Comparison of ENCODE assay signal across 8 cellular contexts in the genomic region with DNA sequence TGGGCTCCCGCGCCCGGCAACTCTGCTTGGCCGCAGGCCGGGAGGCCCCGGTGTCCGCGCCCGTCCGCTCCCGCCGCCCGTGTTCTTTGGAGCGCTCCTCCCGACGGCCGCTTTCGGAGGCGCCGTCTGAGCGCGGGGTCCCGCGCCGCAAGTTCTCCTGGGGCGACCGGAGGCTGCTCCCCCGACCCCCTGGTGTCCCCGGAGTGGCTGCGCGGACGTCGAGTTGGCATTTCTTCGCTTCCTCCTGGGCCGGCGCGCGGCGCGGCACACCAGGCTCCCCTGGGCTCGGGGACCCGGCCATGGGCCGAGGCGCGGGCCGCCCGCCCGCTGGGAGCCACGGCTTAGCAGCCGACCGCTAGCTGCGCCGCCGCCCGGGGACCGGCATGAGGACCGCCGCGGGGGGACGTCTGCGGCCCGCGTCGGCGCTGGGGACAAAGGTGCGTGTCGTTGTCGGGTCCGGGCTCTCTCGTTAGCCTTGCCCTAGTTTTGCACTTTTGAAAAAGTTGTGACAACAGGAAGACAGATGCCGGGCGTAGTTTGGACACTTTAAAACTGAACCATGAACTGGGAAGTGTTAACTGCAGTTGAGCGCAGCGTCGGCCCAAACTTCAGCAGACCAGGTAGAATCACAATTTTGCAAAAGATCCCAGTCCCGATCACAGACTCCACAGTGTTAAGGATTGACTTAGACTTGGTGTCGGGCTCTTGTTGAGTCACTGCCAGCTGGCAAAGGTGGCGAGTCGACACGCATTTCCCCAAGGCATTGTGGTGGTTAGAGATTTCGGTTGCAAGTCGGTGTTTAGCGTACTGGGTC. TPM values are rescaled to one million over a fixed set of nuclear protein-coding genes. Genes with fewer than 3 reads are reported as not detected.
DNase-seq lines count a peak whose midpoint lies in the region; ATAC-seq, FAIRE-seq and TF ChIP-seq lines count a peak whose summit lies in the region.

No MANE protein-coding gene starts in this region.

- H3K4me1 ChIP-seq in HAP-1 (peaks cover 27% of the 10 kb centered on the region), endothelial cell of umbilical vein (ENCODE audit: control insufficient read depth, extremely low read depth, insufficient read depth, low read length) (peaks cover 48% of the 10 kb centered on the region), mucosa of descending colon (ENCODE audit: low read depth) (peaks cover 52% of the 10 kb centered on the region)

- peak overlapping the region; percentile 90 for H3K9ac ChIP-seq in endothelial cell of umbilical vein (replicated peaks; ENCODE audit: extremely low read depth, insufficient read depth, low read length)

- no peak for DNase-seq in GM12865 (ENCODE audit: low read depth)
- peak in 1 of 2 experiments; percentile 47 for DNase-seq in HAP-1 (ENCODE audit: low spot score in 2 of 2)
- DNase-seq in MG63: peak; percentile 73
- DNase-seq in activated CD4-positive, alpha-beta T cell treated with anti-CD3 and anti-CD28 coated beads, Interleukin-2, amount 50 U/mL, for 48 hours: peak; percentile 26 to 52
- peak; percentile 82 for DNase-seq in endothelial cell of umbilical vein (ENCODE audit: low read depth, low spot score)
- peak; percentile 62 to 76 (median 67) for DNase-seq in mucosa of descending colon
- peak in 4 of 6 experiments; percentile 35 to 70 (median 44) for DNase-seq in stimulated activated naive CD4-positive, alpha-beta T cell (lab: John Stamatoyannopoulos, UW)
- no peak for DNase-seq in cerebellum (ENCODE audit: low spot score)

- peak overlapping the region; percentile 62 for H3K4me3 ChIP-seq in GM12865 (ENCODE audit: low read depth, low read length)
- H3K4me3 ChIP-seq in HAP-1: peak overlapping the region; percentile 98
- H3K4me3 ChIP-seq in MG63: peak overlapping the region; percentile 82
- peak overlapping the region; percentile 86 to 96 (median 86) for H3K4me3 ChIP-seq in endothelial cell of umbilical vein (replicated peaks in 1 of 3; ENCODE audit: insufficient read depth in 1 of 3, low read depth in 1 of 3, low read length in 3 of 3)
- H3K4me3 ChIP-seq in mucosa of descending colon: peak overlapping the region; percentile 98

- peaks cover 81% of the 10 kb centered on the region for H3K79me2 ChIP-seq in endothelial cell of umbilical vein (ENCODE audit: control insufficient read depth, insufficient read depth, low read length)

- H3K4me2 ChIP-seq in endothelial cell of umbilical vein (ENCODE audit: insufficient read depth, low read length): peak overlapping the region; percentile 80

- POLR2A ChIA-PET in endothelial cell of umbilical vein (lab: Charles Lee): no interaction called here

- dilution Hi-C loops in endothelial cell of umbilical vein (cut with MboI; ENCODE audit: extremely low pct_ligation_motif_present, low sequenced_read_pairs): no loop called here

- H3K9me1 ChIP-seq in endothelial cell of umbilical vein (replicated peaks; ENCODE audit: control insufficient read depth, extremely low read depth, insufficient read depth, low read length): no peaks in the 10 kb centered on the region

- ATAC-seq in mucosa of descending colon: peak; percentile 42

- BruUV-seq in endothelial cell of umbilical vein (replicated peaks; lab: Mats Ljungman, UMichigan): TSS peak; percentile 36

- TF ChIP-seq CTCF in GM12865 (IDR thresholded peaks at IDR 0.05; ENCODE audit: insufficient read depth, low read depth, low read length, missing control alignments) (no peak), endothelial cell of umbilical vein (IDR thresholded peaks at IDR 0.05; ENCODE audit: extremely low read depth in 1 of 2, insufficient read depth in 1 of 2, low read depth in 1 of 2, low read length in 2 of 2) (no peak), mucosa of descending colon (IDR thresholded peaks at IDR 0.05) (no peak)

- H3K9me3 ChIP-seq in HAP-1 (no peaks in the 10 kb centered on the region), MG63 (no peaks in the 10 kb centered on the region), endothelial cell of umbilical vein (replicated peaks; ENCODE audit: control insufficient read depth, insufficient read depth, low read length) (no peaks in the 10 kb centered on the region), mucosa of descending colon (no peaks in the 10 kb centered on the region)

- in situ Hi-C loops in HAP-1 (cut with MboI; ENCODE audit: low sequenced_read_pairs): no loop called here

- H3K36me3 ChIP-seq in HAP-1 (replicated peaks): peaks cover 25% of the 10 kb centered on the region
- peaks cover 44% of the 10 kb centered on the region for H3K36me3 ChIP-seq in MG63
- peaks cover 7 to 9% of the 10 kb centered on the region in 2 experiments for H3K36me3 ChIP-seq in endothelial cell of umbilical vein (ENCODE audit: control insufficient read depth in 2 of 2, extremely low read depth in 1 of 2, insufficient read depth in 2 of 2, low read length in 2 of 2)
- H3K36me3 ChIP-seq in mucosa of descending colon (ENCODE audit: low read depth): no peaks in the 10 kb centered on the region

- H3K27me3 ChIP-seq in HAP-1 (ENCODE audit: low read depth) (no peaks in the 10 kb centered on the region), MG63 (no peaks in the 10 kb centered on the region), endothelial cell of umbilical vein (ENCODE audit: control insufficient read depth in 2 of 2, insufficient read depth in 2 of 2, low read length in 2 of 2) (no peaks in the 10 kb centered on the region)

- CTCF ChIA-PET in endothelial cell of umbilical vein (lab: Charles Lee): interaction anchor here (1.0 to 2.4 kb wide), 2 partner anchors 12 to 108 kb away, joined by 4 to 7 read pairs; no protein-coding TSS in a partner anchor

- peak; percentile 84 for FAIRE-seq in endothelial cell of umbilical vein (lab: Jason Lieb, UNC)

- intact Hi-C loops in endothelial cell of umbilical vein (cut with micrococcal nuclease) (loop anchor here (1.0 to 2.0 kb wide), 4 partner anchors 45 to 231 kb away; no protein-coding TSS in a partner anchor), mucosa of descending colon (cut with DNase I, micrococcal nuclease) (loop anchor here in 1 of 2 donors (10.0 kb wide), 1 partner anchor 107 kb away; a partner anchor contains a TSS)

- H4K20me1 ChIP-seq in endothelial cell of umbilical vein (replicated peaks; ENCODE audit: control insufficient read depth, extremely low read depth, insufficient read depth, low read length): peaks cover 4% of the 10 kb centered on the region

- peak overlapping the region; percentile 59 for H2AFZ ChIP-seq in endothelial cell of umbilical vein (ENCODE audit: low read depth, low read length)

- no peak for TF ChIP-seq POLR2A in endothelial cell of umbilical vein (IDR thresholded peaks at IDR 0.05; ENCODE audit: low read depth, low read length)

- peak overlapping the region; percentile 84 for H3K27ac ChIP-seq in endothelial cell of umbilical vein (ENCODE audit: insufficient read depth, low read depth, low read length)

RNA-seq across cellular contexts. Expression of a gene that starts 0.7 kb away (rescaled TPM):
- 27.3 and 27.7 TPM in 2 replicates for total RNA-seq in MG63 (2014; rRNA removed; shearing (Covaris generic); ENCODE audit: low replicate concordance)
- total RNA-seq in endothelial cell of umbilical vein (44.8 and 45.3 TPM in 2 replicates), mucosa of descending colon (10 to 100 TPM; 41.3 to 42.7 (median 41.6) TPM), cerebellum (18.1 TPM)
- polyA plus RNA-seq in endothelial cell of umbilical vein: 23.9 and 26.0 TPM in 2 replicates
- polyA plus RNA-seq in endothelial cell of umbilical vein (2011; cell fraction: cytosol; rRNA removed): 20.3 and 20.4 TPM in 2 replicates
- 73.9 and 78.8 TPM in 2 replicates for polyA plus RNA-seq in endothelial cell of umbilical vein (2011; cell fraction: nucleus; rRNA removed)
- polyA plus RNA-seq in endothelial cell of umbilical vein (2012): 29.3 and 34.6 TPM in 2 replicates
- 63.4 and 64.5 TPM in 2 replicates for polyA minus RNA-seq in endothelial cell of umbilical vein
- 14.4 TPM for polyA minus RNA-seq in endothelial cell of umbilical vein (2011; cell fraction: cytosol; rRNA and poly(A)+ RNA removed)
- polyA minus RNA-seq in endothelial cell of umbilical vein (2011; cell fraction: nucleus; rRNA and poly(A)+ RNA removed): 35.7 and 52.7 TPM in 2 replicates

RNA-seq across cellular contexts. Expression of a gene that starts 0.9 kb away (rescaled TPM):
- 44.6 and 45.2 TPM in 2 replicates for total RNA-seq in MG63 (2014; rRNA removed; shearing (Covaris generic); ENCODE audit: low replicate concordance)
- total RNA-seq in endothelial cell of umbilical vein (107 TPM in 2 replicates), mucosa of descending colon (100 to 1,000 TPM; 110 to 123 (median 111) TPM), cerebellum (55.9 TPM)
- 44.0 and 47.9 TPM in 2 replicates for polyA plus RNA-seq in endothelial cell of umbilical vein
- polyA plus RNA-seq in endothelial cell of umbilical vein (2011; cell fraction: cytosol; rRNA removed): 45.3 and 47.5 TPM in 2 replicates
- 78.0 and 84.2 TPM in 2 replicates for polyA plus RNA-seq in endothelial cell of umbilical vein (2011; cell fraction: nucleus; rRNA removed)
- polyA plus RNA-seq in endothelial cell of umbilical vein (2012): 58.2 and 59.2 TPM in 2 replicates
- polyA minus RNA-seq in endothelial cell of umbilical vein: 53.6 and 70.3 TPM in 2 replicates
- 16.6 TPM for polyA minus RNA-seq in endothelial cell of umbilical vein (2011; cell fraction: cytosol; rRNA and poly(A)+ RNA removed)
- polyA minus RNA-seq in endothelial cell of umbilical vein (2011; cell fraction: nucleus; rRNA and poly(A)+ RNA removed): 39.9 and 41.7 TPM in 2 replicates

RNA-seq across cellular contexts. Expression of a gene that starts 45.5 kb away (rescaled TPM):
- total RNA-seq in MG63 (2014; rRNA removed; shearing (Covaris generic); ENCODE audit: low replicate concordance): 7.7 and 29.1 TPM in 2 replicates
- total RNA-seq in endothelial cell of umbilical vein: 12.0 and 14.7 TPM in 2 replicates
- 36.9 TPM in 2 replicates for polyA plus RNA-seq in endothelial cell of umbilical vein
- polyA plus RNA-seq in endothelial cell of umbilical vein (2011; cell fraction: cytosol; rRNA removed): 15.9 and 20.8 TPM in 2 replicates
- polyA plus RNA-seq in endothelial cell of umbilical vein (2011; cell fraction: nucleus; rRNA removed): 39.4 and 43.2 TPM in 2 replicates
- polyA plus RNA-seq in endothelial cell of umbilical vein (2012): 16.1 and 22.8 TPM in 2 replicates
- 10.4 and 10.7 TPM in 2 replicates for polyA minus RNA-seq in endothelial cell of umbilical vein
- 7.4 TPM for polyA minus RNA-seq in endothelial cell of umbilical vein (2011; cell fraction: cytosol; rRNA and poly(A)+ RNA removed)
- 3.6 and 12.3 TPM in 2 replicates for polyA minus RNA-seq in endothelial cell of umbilical vein (2011; cell fraction: nucleus; rRNA and poly(A)+ RNA removed)
- 10 to 100 TPM; 18.5 to 40.6 (median 31.7) TPM for total RNA-seq in mucosa of descending colon
- total RNA-seq in cerebellum: 37.2 TPM

RNA-seq across cellular contexts. Expression of a gene that starts 52.8 kb away (rescaled TPM):
- not detected in 2 replicates for total RNA-seq in MG63 (2014; rRNA removed; shearing (Covaris generic); ENCODE audit: low replicate concordance)
- total RNA-seq in endothelial cell of umbilical vein (not detected in 2 replicates), mucosa of descending colon (100 to 1,000 TPM; 208 to 573 (median 395) TPM), cerebellum (not detected)
- polyA plus RNA-seq in endothelial cell of umbilical vein: not detected in 2 replicates
- polyA plus RNA-seq in endothelial cell of umbilical vein (2011; cell fraction: cytosol; rRNA removed): not detected in 2 replicates
- polyA plus RNA-seq in endothelial cell of umbilical vein (2011; cell fraction: nucleus; rRNA removed): not detected in 2 replicates
- not detected in 2 replicates for polyA plus RNA-seq in endothelial cell of umbilical vein (2012)
- not detected in 2 replicates for polyA minus RNA-seq in endothelial cell of umbilical vein
- polyA minus RNA-seq in endothelial cell of umbilical vein (2011; cell fraction: cytosol; rRNA and poly(A)+ RNA removed): not detected
- not detected in 2 replicates for polyA minus RNA-seq in endothelial cell of umbilical vein (2011; cell fraction: nucleus; rRNA and poly(A)+ RNA removed)

RNA-seq across cellular contexts. Expression of a gene that starts 59.8 kb away (rescaled TPM):
- not detected in 2 replicates for total RNA-seq in MG63 (2014; rRNA removed; shearing (Covaris generic); ENCODE audit: low replicate concordance)
- total RNA-seq in endothelial cell of umbilical vein (not detected in 2 replicates), mucosa of descending colon (1 to 10 TPM in 1 of 3 donors, not detected in 2; 1.1 TPM), cerebellum (not detected)
- not detected in 2 replicates for polyA plus RNA-seq in endothelial cell of umbilical vein
- polyA plus RNA-seq in endothelial cell of umbilical vein (2011; cell fraction: cytosol; rRNA removed): not detected in 2 replicates
- polyA plus RNA-seq in endothelial cell of umbilical vein (2011; cell fraction: nucleus; rRNA removed): 0.45 TPM in 1 of 2 replicates, not detected in the other
- polyA plus RNA-seq in endothelial cell of umbilical vein (2012): not detected in 2 replicates
- not detected in 2 replicates for polyA minus RNA-seq in endothelial cell of umbilical vein
- not detected for polyA minus RNA-seq in endothelial cell of umbilical vein (2011; cell fraction: cytosol; rRNA and poly(A)+ RNA removed)
- not detected in 2 replicates for polyA minus RNA-seq in endothelial cell of umbilical vein (2011; cell fraction: nucleus; rRNA and poly(A)+ RNA removed)

Comparison
In these comparisons a context has a peak if more than half of its experiments do, and no peak if none do; other contexts are left out.
1. DNase-seq: peak in MG63 (single experiment), activated CD4-positive, alpha-beta T cell treated with anti-CD3 and anti-CD28 coated beads, Interleukin-2, amount 50 U/mL, for 48 hours (2 of 2), endothelial cell of umbilical vein (single experiment), mucosa of descending colon (3 of 3) and stimulated activated naive CD4-positive, alpha-beta T cell (4 of 6); none in GM12865 (single experiment) and cerebellum (single experiment).
2. Peak in every context shown above with its lines, with median percentiles within 50 percentile points of each other: H3K4me3 ChIP-seq.